Comparison of ENCODE assay signal across 11 cellular contexts in the genomic region with DNA sequence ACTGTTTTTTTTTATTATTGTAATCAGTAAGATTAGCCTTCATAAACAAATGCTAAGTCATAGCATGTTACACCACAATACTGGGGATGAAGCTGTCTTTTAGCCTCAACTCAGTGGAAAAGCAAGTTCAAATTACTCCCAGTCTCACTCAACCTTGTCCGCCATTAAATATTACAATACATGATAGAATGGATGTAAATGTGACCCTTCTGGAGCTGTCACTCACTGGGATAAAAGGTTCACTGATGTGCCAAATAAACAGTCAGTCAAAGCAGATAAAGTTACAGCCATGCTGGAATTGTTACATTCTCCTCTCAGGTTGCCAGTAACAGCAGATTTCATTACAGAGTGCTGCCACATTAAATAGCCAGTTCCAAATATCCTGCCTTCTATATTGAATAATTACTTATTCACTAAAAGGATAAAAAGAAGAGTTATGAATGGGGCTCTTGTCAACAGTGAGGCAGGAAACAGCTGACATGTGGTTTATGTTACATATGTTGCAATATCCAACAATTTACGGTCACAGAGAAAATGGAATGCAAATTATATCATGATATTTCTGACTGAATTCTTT. TPM values are rescaled to one million over a fixed set of nuclear protein-coding genes. Genes with fewer than 3 reads are reported as not detected.
A peak's percentile ranks its signal among the peaks of the same experiment; 100 is the strongest.
DNase-seq lines count a peak whose midpoint lies in the region; ATAC-seq, FAIRE-seq and TF ChIP-seq lines count a peak whose summit lies in the region.
"Had no signal": no experiment of that assay in that cellular context is flagged by ENCODE, and none has a peak within 500 bp of the region (broad histone marks: within the 10 kb centered on the region; RNA-seq: fewer than 3 reads in every experiment).

No MANE protein-coding gene starts in this region.

- TF ChIP-seq CTCF in natural killer cell (IDR thresholded peaks at IDR 0.05) (no peak), OCI-LY7 (conservative IDR thresholded peaks at IDR 0.05; ENCODE audit: low read length) (no peak)

- POLR2A ChIA-PET in OCI-LY7 (lab: Charles Lee), result interaction anchor here (1.1 kb wide), 1 partner anchor 9 kb away, joined by 3 read pairs; no protein-coding TSS in a partner anchor

- no peak overlapping the region for H3K4me2 ChIP-seq in OCI-LY7 (ENCODE audit: low read length)

- CTCF ChIA-PET in OCI-LY7 (lab: Charles Lee; ENCODE audit: unreplicated experiment), result no interaction called here

- no peaks in the 10 kb centered on the region for H3K9me3 ChIP-seq in adipocyte (ENCODE audit: control insufficient read depth, low read length)
- peaks cover 7% of the 10 kb centered on the region; the same call in 1 of the 2 replicates for H3K9me3 ChIP-seq in OCI-LY7 (ENCODE audit: low read length)
- no peaks in the 10 kb centered on the region for H3K9me3 ChIP-seq in small intestine (ENCODE audit: control insufficient read depth, low read depth)
- H3K9me3 ChIP-seq: tibial artery had no signal

- no peaks in the 10 kb centered on the region for H3K9me3 Mint-ChIP-seq in natural killer cell
- no peaks in the 10 kb centered on the region for H3K9me3 Mint-ChIP-seq in stimulated activated naive CD8-positive, alpha-beta T cell treated with anti-CD3 and anti-CD28 coated beads, Interleukin-15, amount 100 ng/mL, for 72 hours
- H3K9me3 Mint-ChIP-seq: activated T-helper 1 cell treated with anti-CD3 and anti-CD28 coated beads, Interleukin-12 subunit alpha, Interleukin-12 subunit beta, Interleukin-2, Interleukin-4 antibody, amounts not matched to agents 30 ng/mL and 10 ng/mL and 1 ng/mL, durations not matched to agents 14 hours and 24 hours and 36 hours had no signal

- DNase-seq in H54 (ENCODE audit: insufficient read length, low spot score) (no peak), NCI-H1930 (lab: John Stamatoyannopoulos, UW) (peak; percentile 72 to 75), adipocyte (ENCODE audit: low read depth) (peak; percentile 88), natural killer cell (no peak), OCI-LY7 (ENCODE audit: low spot score) (no peak), small intestine (no peak)
- DNase-seq in stimulated activated naive CD8-positive, alpha-beta T cell treated with anti-CD3 and anti-CD28 coated beads, Interleukin-15, amount 100 ng/mL, for 72 hours, result no peak
- DNase-seq: stimulated activated CD4-positive, alpha-beta T cell treated with anti-CD3 and anti-CD28 coated beads, Interleukin-2, amount 100 ng/mL, for 24 hours; tibial artery had no signal

- H3K27ac ChIP-seq in OCI-LY7 (ENCODE audit: low read depth, low read length, poor library complexity, severe bottlenecking) (no peak overlapping the region), small intestine (ENCODE audit: low read depth in 1 of 2, low read length in 1 of 2) (no peak overlapping the region)
- H3K27ac ChIP-seq: tibial artery had no signal

- BruUV-seq in OCI-LY7 (replicated peaks; lab: Mats Ljungman, UMichigan), result no TSS peak

- peaks cover 0 to 11% of the 10 kb centered on the region in 2 donors for H3K4me1 Mint-ChIP-seq in natural killer cell
- no peaks in the 10 kb centered on the region for H3K4me1 Mint-ChIP-seq in stimulated activated naive CD8-positive, alpha-beta T cell treated with anti-CD3 and anti-CD28 coated beads, Interleukin-15, amount 100 ng/mL, for 72 hours

- H3K4me1 ChIP-seq in adipocyte (ENCODE audit: control insufficient read depth, insufficient read depth, low read length) (peaks cover 5% of the 10 kb centered on the region), OCI-LY7 (ENCODE audit: insufficient read depth, low read length, poor library complexity, severe bottlenecking) (no peaks in the 10 kb centered on the region), small intestine (ENCODE audit: control insufficient read depth in 2 of 2, insufficient read depth in 1 of 2, low read depth in 1 of 2, low read length in 1 of 2) (no peaks in the 10 kb centered on the region)
- H3K4me1 ChIP-seq: tibial artery had no signal

- H3K79me2 ChIP-seq in OCI-LY7 (ENCODE audit: insufficient read depth, low read depth, low read length), result no peaks in the 10 kb centered on the region

- H3K27me3 Mint-ChIP-seq in natural killer cell (ENCODE audit: low read depth in 2 of 2), result no peaks in the 10 kb centered on the region
- H3K27me3 Mint-ChIP-seq in stimulated activated naive CD8-positive, alpha-beta T cell treated with anti-CD3 and anti-CD28 coated beads, Interleukin-15, amount 100 ng/mL, for 72 hours, result no peaks in the 10 kb centered on the region

- no peak overlapping the region for H2AFZ ChIP-seq in OCI-LY7 (ENCODE audit: low read length)

- no peak overlapping the region for H3K9ac ChIP-seq in adipocyte (ENCODE audit: low read length)

- ATAC-seq in natural killer cell, result peak in 2 of 3 donors; percentile 22 to 39
- ATAC-seq in HG03175 (IDR thresholded peaks at IDR 0.05; ENCODE audit: unreplicated experiment), result no peak
- no peak for ATAC-seq in stimulated activated naive CD8-positive, alpha-beta T cell treated with anti-CD3 and anti-CD28 coated beads, Interleukin-15, amount 100 ng/mL, for 72 hours

- H3K4me3 ChIP-seq in adipocyte (ENCODE audit: low read length), result no peak overlapping the region
- H3K4me3 ChIP-seq in OCI-LY7 (ENCODE audit: low read depth, low read length, poor library complexity, severe bottlenecking), result no peak overlapping the region
- H3K4me3 ChIP-seq in small intestine (ENCODE audit: low read depth in 1 of 2, low read length in 2 of 2), result no peak overlapping the region
- H3K4me3 ChIP-seq: tibial artery had no signal

- H3K36me3 Mint-ChIP-seq in natural killer cell, result no peaks in the 10 kb centered on the region

- H3K4me3 Mint-ChIP-seq in natural killer cell, result no peak overlapping the region
- H3K4me3 Mint-ChIP-seq in stimulated activated naive CD8-positive, alpha-beta T cell treated with anti-CD3 and anti-CD28 coated beads, Interleukin-15, amount 100 ng/mL, for 72 hours, result no peak overlapping the region
- H3K4me3 Mint-ChIP-seq: activated T-helper 1 cell treated with anti-CD3 and anti-CD28 coated beads, Interleukin-12 subunit alpha, Interleukin-12 subunit beta, Interleukin-2, Interleukin-4 antibody, amounts not matched to agents 30 ng/mL and 10 ng/mL and 1 ng/mL, durations not matched to agents 14 hours and 24 hours and 36 hours had no signal

- no peaks in the 10 kb centered on the region; the same call in 1 of the 2 replicates for H3K9me2 ChIP-seq in OCI-LY7 (ENCODE audit: insufficient read depth, low read length)

- 79 to 85% (median 83%) methylated on average over 2 of the region's 2 CpGs for WGBS in small intestine, 3 donors

- peak; percentile 81 for FAIRE-seq in H54 (lab: Jason Lieb, UNC)
- no peak for FAIRE-seq in small intestine (lab: Jason Lieb, UNC)

- H3K27me3 ChIP-seq in adipocyte (replicated peaks; ENCODE audit: control insufficient read depth, insufficient read depth, low read length), result no peaks in the 10 kb centered on the region
- H3K27me3 ChIP-seq in small intestine (ENCODE audit: control insufficient read depth in 2 of 2, insufficient read depth in 2 of 2, low read length in 2 of 2), result no peaks in the 10 kb centered on the region
- H3K27me3 ChIP-seq: tibial artery had no signal

- no peaks in the 10 kb centered on the region for H3K36me3 ChIP-seq in adipocyte (ENCODE audit: control insufficient read depth, insufficient read depth, low read length, severe bottlenecking)
- H3K36me3 ChIP-seq in OCI-LY7 (ENCODE audit: insufficient read depth, low read length), result peaks cover 83% of the 10 kb centered on the region
- no peaks in the 10 kb centered on the region for H3K36me3 ChIP-seq in small intestine (ENCODE audit: control insufficient read depth in 2 of 2, insufficient read depth in 2 of 2, low read length in 2 of 2)
- H3K36me3 ChIP-seq: tibial artery had no signal

- TF ChIP-seq POLR2A in H54 (IDR thresholded peaks at IDR 0.05; ENCODE audit: low read depth, low read length), result no peak

- no peaks in the 10 kb centered on the region for H4K20me1 ChIP-seq in OCI-LY7 (ENCODE audit: insufficient read depth, low read length)

- intact Hi-C loops in natural killer cell (cut with micrococcal nuclease), result no loop called here
- intact Hi-C loops in OCI-LY7 (cut with micrococcal nuclease; ENCODE audit: unreplicated experiment), result no loop called here

- no peak overlapping the region for H3K27ac Mint-ChIP-seq in natural killer cell
- no peak overlapping the region for H3K27ac Mint-ChIP-seq in stimulated activated naive CD8-positive, alpha-beta T cell treated with anti-CD3 and anti-CD28 coated beads, Interleukin-15, amount 100 ng/mL, for 72 hours
- H3K27ac Mint-ChIP-seq: activated T-helper 1 cell treated with anti-CD3 and anti-CD28 coated beads, Interleukin-12 subunit alpha, Interleukin-12 subunit beta, Interleukin-2, Interleukin-4 antibody, amounts not matched to agents 30 ng/mL and 10 ng/mL and 1 ng/mL, durations not matched to agents 14 hours and 24 hours and 36 hours had no signal

RNA-seq across cellular contexts. Expression of a gene that starts 53.4 kb away (rescaled TPM):
- 1 to 10 TPM; 2.7 to 3.7 (median 2.9) TPM for total RNA-seq in natural killer cell
- total RNA-seq in OCI-LY7 (2014; rRNA removed; shearing (Covaris generic)), result 33.8 and 53.0 TPM in 2 replicates
- total RNA-seq in OCI-LY7 (2022), result 32.5 and 39.5 TPM in 2 replicates
- polyA plus RNA-seq in small intestine, result 1 to 10 TPM in 1 of 3 donors, under 1 TPM in 2; 0.27 to 1.8 (median 0.67) TPM

Comparison
In these comparisons a context has a peak if more than half of its experiments do, and no peak if none do; other contexts are left out.
1. DNase-seq: peak in NCI-H1930 (2 of 2) and adipocyte (single experiment); none in H54 (single experiment), natural killer cell (single experiment), OCI-LY7 (single experiment), small intestine (single experiment) and stimulated activated naive CD8-positive, alpha-beta T cell treated with anti-CD3 and anti-CD28 coated beads, Interleukin-15, amount 100 ng/mL, for 72 hours (0 of 2).
2. ATAC-seq: peak in natural killer cell (2 of 3); none in HG03175 (single experiment) and stimulated activated naive CD8-positive, alpha-beta T cell treated with anti-CD3 and anti-CD28 coated beads, Interleukin-15, amount 100 ng/mL, for 72 hours (single experiment).
3. RNA of a gene that starts 53.4 kb away (total RNA-seq): 32.5 to 53.0 TPM in OCI-LY7; 2.7 to 3.7 TPM in natural killer cell; every median in the first group is over 4 times any median in the second.